30 cellular contexts compared by ENCODE assay signal in genomic region chr1:230237805-230238204, GRCh38.
"Had no signal": no experiment of that assay in that cellular context is flagged by ENCODE, and none has a peak within 500 bp of the region (broad histone marks: within the 10 kb centered on the region; RNA-seq: fewer than 3 reads in every experiment).

No MANE protein-coding gene starts in this region.

- H3K27ac ChIP-seq: brain microvascular endothelial cell, esophagus muscularis mucosa, foreskin keratinocyte, gastrocnemius medialis, heart left ventricle, WERI-Rb-1 had no signal

- FAIRE-seq: astrocyte, bronchial epithelial cell had no signal

- H3K4me1 ChIP-seq: foreskin keratinocyte, gastrocnemius medialis had no signal

- H3K9me3 ChIP-seq: esophagus muscularis mucosa, gastrocnemius medialis had no signal

- H3K4me3 ChIP-seq: coronary artery, esophagus muscularis mucosa, gastrocnemius medialis, heart left ventricle had no signal

- H3K27me3 ChIP-seq: brain microvascular endothelial cell, dorsolateral prefrontal cortex, esophagus muscularis mucosa, foreskin keratinocyte, gastrocnemius medialis, heart left ventricle had no signal

- DNase-seq: activated CD4-positive, alpha-beta memory T cell treated with anti-CD3 and anti-CD28 coated beads for 36 hours; activated CD4-positive, alpha-beta T cell treated with anti-CD3 and anti-CD28 coated beads for 36 hours; activated CD4-positive, alpha-beta T cell treated with anti-CD3 and anti-CD28 coated beads, Interleukin-2, amount 10 ng/mL, durations not matched to agents 24 days and 14 days; activated CD4-positive, CD25-positive, alpha-beta regulatory T cell; activated CD4-positive, CD25-positive, alpha-beta regulatory T cell treated with anti-CD3 and anti-CD28 coated beads, Interleukin-2, amount 50 U/mL, for 72 hours; activated CD8-positive, alpha-beta memory T cell treated with anti-CD3 and anti-CD28 coated beads, Interleukin-2, amount 10 ng/mL, durations not matched to agents 7 days and 5 days; activated CD8-positive, alpha-beta memory T cell treated with anti-CD3 and anti-CD28 coated beads, Interleukin-2, amount 50 U/mL, for 4 hours; activated CD8-positive, alpha-beta T cell treated with anti-CD3 and anti-CD28 coated beads, Interleukin-2, amount 10 ng/mL, durations not matched to agents 7 days and 5 days; activated effector memory CD4-positive, alpha-beta T cell treated with anti-CD3 and anti-CD28 coated beads, Interleukin-2, amount 50 U/mL, for 16 hours; activated naive CD4-positive, alpha-beta T cell treated with anti-CD3 and anti-CD28 coated beads for 36 hours; activated naive CD8-positive, alpha-beta T cell treated with anti-CD3 and anti-CD28 coated beads, Interleukin-2, amount 10 ng/mL, durations not matched to agents 7 days and 5 days; activated T-cell treated with anti-CD3 and anti-CD28 coated beads, Interleukin-2, amount 50 U/mL, for 1 hour; activated T-cell treated with anti-CD3 and anti-CD28 coated beads, Interleukin-2, amount 50 U/mL, for 48 hours; amygdala; brain microvascular endothelial cell; dorsolateral prefrontal cortex; effector memory CD4-positive, alpha-beta T cell; endodermal cell; foreskin keratinocyte; gastrocnemius medialis; glutamatergic neuron; heart left ventricle; T-helper 1 cell; T-helper 17 cell; T1000; WERI-Rb-1 had no signal

- H3K36me3 ChIP-seq: brain microvascular endothelial cell had no signal
